In the genomic region with DNA sequence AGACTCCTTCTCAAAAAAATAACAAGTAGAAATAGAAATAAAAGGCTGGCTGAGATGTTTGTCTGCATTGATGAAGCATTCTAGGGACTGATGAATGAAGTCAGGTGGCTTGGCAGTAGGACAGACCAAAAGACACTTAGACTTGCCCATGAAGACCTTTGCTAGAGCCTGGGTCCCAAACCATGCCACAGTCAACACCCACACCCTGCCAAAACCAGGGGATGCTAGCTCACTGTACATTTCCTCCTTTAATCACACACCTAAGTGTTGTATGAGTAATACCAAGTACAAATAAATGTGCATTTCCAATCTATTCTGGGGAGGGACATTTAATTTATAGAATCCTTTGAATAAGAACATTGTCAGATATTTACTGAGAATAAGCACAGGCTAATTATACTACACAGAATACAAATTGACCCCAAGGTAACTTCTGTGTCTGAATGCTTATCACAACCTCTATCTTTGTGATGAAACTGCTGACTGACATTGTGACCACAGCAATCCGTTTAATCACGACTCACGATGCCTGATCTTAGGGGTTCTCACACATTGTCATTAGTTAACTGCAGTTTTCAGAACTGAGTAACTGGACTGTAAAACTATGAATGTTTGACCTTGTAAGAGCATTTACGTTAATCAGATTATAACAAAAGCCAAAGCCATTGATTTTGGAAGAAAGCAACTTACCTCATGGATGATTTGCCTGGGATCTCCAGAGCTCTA, we compare ENCODE assay signal across 20 cellular contexts. TPM values are rescaled to one million over a fixed set of nuclear protein-coding genes. Genes with fewer than 3 reads are reported as not detected.
A peak's percentile ranks its signal among the peaks of the same experiment; 100 is the strongest.
DNase-seq lines count a peak whose midpoint lies in the region; ATAC-seq, FAIRE-seq and TF ChIP-seq lines count a peak whose summit lies in the region.
"Had no signal": no experiment of that assay in that cellular context is flagged by ENCODE, and none has a peak within 500 bp of the region (broad histone marks: within the 10 kb centered on the region; RNA-seq: fewer than 3 reads in every experiment).

No MANE protein-coding gene starts in this region.

- H3K27ac ChIP-seq in sigmoid colon: no peak overlapping the region
- no peak overlapping the region for H3K27ac ChIP-seq in CD8-positive, alpha-beta memory T cell (ENCODE audit: low read depth, low read length)
- H3K27ac ChIP-seq in prostate gland: no peak overlapping the region
- H3K27ac ChIP-seq: Peyer's patch had no signal

- ATAC-seq in activated CD8-positive, alpha-beta memory T cell treated with anti-CD3 and anti-CD28 coated beads, Interleukin-2, amount 10 ng/mL, durations not matched to agents 7 days and 5 days: peak; percentile 69

- H3K4me3 ChIP-seq in sigmoid colon (no peak overlapping the region), prostate gland (no peak overlapping the region)
- no peak overlapping the region for H3K4me3 ChIP-seq in CD8-positive, alpha-beta memory T cell (ENCODE audit: low read length)
- H3K4me3 ChIP-seq: Peyer's patch had no signal

- no peaks in the 10 kb centered on the region for H3K36me3 Mint-ChIP-seq in activated CD8-positive, alpha-beta memory T cell treated with anti-CD3 and anti-CD28 coated beads, Interleukin-2, amount 10 ng/mL, durations not matched to agents 7 days and 5 days
- H3K36me3 Mint-ChIP-seq in HFFc6 (ENCODE audit: low read depth): no peaks in the 10 kb centered on the region
- H3K36me3 Mint-ChIP-seq in CD8-positive, alpha-beta memory T cell: no peaks in the 10 kb centered on the region

- H3K9me3 ChIP-seq in sigmoid colon (no peaks in the 10 kb centered on the region), prostate gland (no peaks in the 10 kb centered on the region)
- no peaks in the 10 kb centered on the region for H3K9me3 ChIP-seq in CD8-positive, alpha-beta memory T cell (ENCODE audit: low read length)
- H3K9me3 ChIP-seq: Caco-2, Peyer's patch, SK-N-SH had no signal

- CTCF ChIA-PET in activated CD8-positive, alpha-beta memory T cell treated with anti-CD3 and anti-CD28 coated beads, Interleukin-2, amount 10 ng/mL, durations not matched to agents 7 days and 5 days (lab: Charles Lee): interaction anchor here (1.1 kb wide), 1 partner anchor 172 kb away, joined by 3 read pairs; no protein-coding TSS in a partner anchor
- CTCF ChIA-PET in CD8-positive, alpha-beta memory T cell (lab: Charles Lee): interaction anchor here (0.8 kb wide), 1 partner anchor 22 kb away, joined by 3 read pairs; the partner anchor contains the start of gene ATP6V1C2

- FAIRE-seq in RCC 7860 (lab: Jason Lieb, UNC): no peak

- H3K27me3 Mint-ChIP-seq in activated CD8-positive, alpha-beta memory T cell treated with anti-CD3 and anti-CD28 coated beads, Interleukin-2, amount 10 ng/mL, durations not matched to agents 7 days and 5 days: peaks cover 4% of the 10 kb centered on the region
- peaks cover 9% of the 10 kb centered on the region for H3K27me3 Mint-ChIP-seq in HFFc6 (ENCODE audit: insufficient read depth)
- H3K27me3 Mint-ChIP-seq in CD8-positive, alpha-beta memory T cell: peaks cover 8 to 11% of the 10 kb centered on the region in 2 donors

- no peak for TF ChIP-seq CTCF in HFFc6 (IDR thresholded peaks at IDR 0.05)
- TF ChIP-seq CTCF in sigmoid colon (IDR thresholded peaks at IDR 0.05): no peak
- TF ChIP-seq CTCF in prostate gland (IDR thresholded peaks at IDR 0.05): no peak

- H3K27me3 ChIP-seq in sigmoid colon: no peaks in the 10 kb centered on the region
- H3K27me3 ChIP-seq in CD8-positive, alpha-beta memory T cell (ENCODE audit: insufficient read depth, low read length, poor library complexity, severe bottlenecking): no peaks in the 10 kb centered on the region
- H3K27me3 ChIP-seq in prostate gland (replicated peaks; ENCODE audit: insufficient read depth): no peaks in the 10 kb centered on the region
- H3K27me3 ChIP-seq: Peyer's patch had no signal

- TF ChIP-seq POLR2A in sigmoid colon (IDR thresholded peaks at IDR 0.05) (no peak), prostate gland (IDR thresholded peaks at IDR 0.05) (no peak)

- H3K4me1 ChIP-seq in sigmoid colon (no peaks in the 10 kb centered on the region), prostate gland (replicated peaks) (no peaks in the 10 kb centered on the region)
- no peaks in the 10 kb centered on the region for H3K4me1 ChIP-seq in CD8-positive, alpha-beta memory T cell (ENCODE audit: insufficient read depth, low read length)
- H3K4me1 ChIP-seq: Caco-2, Peyer's patch had no signal

- intact Hi-C loops in sigmoid colon (cut with DNase I) (no loop called here), prostate gland (cut with DNase I) (no loop called here)

- DNase-seq in activated CD8-positive, alpha-beta memory T cell treated with anti-CD3 and anti-CD28 coated beads, Interleukin-2, amount 10 ng/mL, durations not matched to agents 7 days and 5 days: no peak
- DNase-seq in activated CD8-positive, alpha-beta memory T cell treated with anti-CD3 and anti-CD28 coated beads for 24 hours: no peak
- DNase-seq in HFFc6 (peak; percentile 48), amniotic epithelial cell (ENCODE audit: low read depth) (peak; percentile 52), sigmoid colon (peak; percentile 7), prostate gland (ENCODE audit: low spot score) (no peak), RCC 7860 (ENCODE audit: low spot score) (no peak)
- DNase-seq in CD8-positive, alpha-beta memory T cell: no peak
- DNase-seq: AML-193, DMS53, HCEC 1CT, NCI-H1092, NCI-H146, NCI-H2081, NCI-H774, SHP77, SK-N-SH had no signal

- POLR2A ChIA-PET in CD8-positive, alpha-beta memory T cell (lab: Charles Lee): no interaction called here

- no peaks in the 10 kb centered on the region for H3K9me3 Mint-ChIP-seq in activated CD8-positive, alpha-beta memory T cell treated with anti-CD3 and anti-CD28 coated beads, Interleukin-2, amount 10 ng/mL, durations not matched to agents 7 days and 5 days (ENCODE audit: low read depth)
- H3K9me3 Mint-ChIP-seq in HFFc6: no peaks in the 10 kb centered on the region
- H3K9me3 Mint-ChIP-seq in CD8-positive, alpha-beta memory T cell: no peaks in the 10 kb centered on the region

- H3K36me3 ChIP-seq in sigmoid colon: no peaks in the 10 kb centered on the region
- no peaks in the 10 kb centered on the region for H3K36me3 ChIP-seq in CD8-positive, alpha-beta memory T cell (ENCODE audit: insufficient read depth, low read length)
- H3K36me3 ChIP-seq in prostate gland: no peaks in the 10 kb centered on the region
- H3K36me3 ChIP-seq: Peyer's patch had no signal

- H3K4me1 Mint-ChIP-seq in activated CD8-positive, alpha-beta memory T cell treated with anti-CD3 and anti-CD28 coated beads, Interleukin-2, amount 10 ng/mL, durations not matched to agents 7 days and 5 days: peaks cover 12% of the 10 kb centered on the region
- H3K4me1 Mint-ChIP-seq in HFFc6 (ENCODE audit: low read depth): peaks cover 9% of the 10 kb centered on the region
- no peaks in the 10 kb centered on the region for H3K4me1 Mint-ChIP-seq in CD8-positive, alpha-beta memory T cell

- 80 to 85% methylated on average over 4 of the region's 4 CpGs for WGBS in sigmoid colon, 2 donors
- WGBS in prostate gland: 47% methylated on average over 4 of the region's 4 CpGs

- H3K27ac Mint-ChIP-seq in activated CD8-positive, alpha-beta memory T cell treated with anti-CD3 and anti-CD28 coated beads, Interleukin-2, amount 10 ng/mL, durations not matched to agents 7 days and 5 days: peak overlapping the region; percentile 11
- no peak overlapping the region for H3K27ac Mint-ChIP-seq in HFFc6
- peak overlapping the region in 1 of 8 donors; percentile 6 for H3K27ac Mint-ChIP-seq in CD8-positive, alpha-beta memory T cell

- H3K4me3 Mint-ChIP-seq in activated CD8-positive, alpha-beta memory T cell treated with anti-CD3 and anti-CD28 coated beads, Interleukin-2, amount 10 ng/mL, durations not matched to agents 7 days and 5 days: no peak overlapping the region
- H3K4me3 Mint-ChIP-seq in HFFc6: no peak overlapping the region
- no peak overlapping the region for H3K4me3 Mint-ChIP-seq in CD8-positive, alpha-beta memory T cell

- no peak for TF ChIP-seq EP300 in sigmoid colon (IDR thresholded peaks at IDR 0.05)

RNA-seq across cellular contexts. Expression of gene NOL10, which starts 10.5 kb away (rescaled TPM):
- 10 to 100 TPM; 24.9 to 27.1 TPM for total RNA-seq in activated CD8-positive, alpha-beta memory T cell treated with anti-CD3 and anti-CD28 coated beads, Interleukin-2, amount 10 ng/mL, durations not matched to agents 7 days and 5 days
- 10 to 100 TPM; 27.5 to 31.1 (median 30.8) TPM for total RNA-seq in HFFc6 (2021; fragmentation: NEBNext Ultra II Directional; extraction: Animal tissue kit (Norgen Biotek cat#: 25700))
- total RNA-seq in sigmoid colon (10 to 100 TPM; 30.1 to 36.0 (median 34.4) TPM), prostate gland (10 to 100 TPM; 22.3 to 22.6 TPM)
- polyA plus RNA-seq in sigmoid colon: 10 to 100 TPM; 10.6 to 14.6 (median 11.4) TPM
- total RNA-seq in CD8-positive, alpha-beta memory T cell: 10 to 100 TPM; 49.8 to 50.1 TPM
- polyA plus RNA-seq in CD8-positive, alpha-beta memory T cell: 21.0 TPM

RNA-seq across cellular contexts. Expression of gene ATP6V1C2, which starts 21.2 kb away (rescaled TPM):
- total RNA-seq in activated CD8-positive, alpha-beta memory T cell treated with anti-CD3 and anti-CD28 coated beads, Interleukin-2, amount 10 ng/mL, durations not matched to agents 7 days and 5 days: not detected
- not detected for total RNA-seq in HFFc6 (2021; fragmentation: NEBNext Ultra II Directional; extraction: Animal tissue kit (Norgen Biotek cat#: 25700))
- under 1 TPM in 1 of 4 donors, not detected in 3; 0.55 TPM for total RNA-seq in sigmoid colon
- under 1 TPM; under 0.01 to 0.93 (median 0.23) TPM for polyA plus RNA-seq in sigmoid colon
- under 1 TPM in 1 of 2 experiments, not detected in 1; 0.09 TPM for total RNA-seq in CD8-positive, alpha-beta memory T cell
- polyA plus RNA-seq in CD8-positive, alpha-beta memory T cell: 0.24 TPM
- total RNA-seq in prostate gland: 1 to 10 TPM in 1 of 2 donors, under 1 TPM in 1; 0.41 to 4.0 TPM
- total RNA-seq: G401 had no signal

Comparison
In these comparisons a context has a peak if more than half of its experiments do, and no peak if none do; other contexts are left out.
1. DNase-seq: peak in HFFc6 (single experiment), amniotic epithelial cell (single experiment) and sigmoid colon (single experiment); none in activated CD8-positive, alpha-beta memory T cell treated with anti-CD3 and anti-CD28 coated beads, Interleukin-2, amount 10 ng/mL, durations not matched to agents 7 days and 5 days (single experiment), activated CD8-positive, alpha-beta memory T cell treated with anti-CD3 and anti-CD28 coated beads for 24 hours (single experiment), CD8-positive, alpha-beta memory T cell (0 of 5), prostate gland (single experiment) and RCC 7860 (single experiment).